In genomic region chr12:78305808-78306207, GRCh38 we compare ENCODE assay signal across 34 cellular contexts.
DNase-seq lines count a peak whose midpoint lies in the region; ATAC-seq, FAIRE-seq and TF ChIP-seq lines count a peak whose summit lies in the region.
"Had no signal": no experiment of that assay in that cellular context is flagged by ENCODE, and none has a peak within 500 bp of the region (broad histone marks: within the 10 kb centered on the region; RNA-seq: fewer than 3 reads in every experiment).

No MANE protein-coding gene starts in this region.

- no peaks in the 10 kb centered on the region for H3K9me2 ChIP-seq in PC-3 (replicated peaks; ENCODE audit: low read length)
- H3K9me2 ChIP-seq in PC-9 (ENCODE audit: insufficient read depth), result no peaks in the 10 kb centered on the region

- H4K8ac ChIP-seq in trophoblast cell (ENCODE audit: low read depth, low read length), result no peak overlapping the region

- H2BK5ac ChIP-seq in trophoblast cell (ENCODE audit: low read depth, low read length, poor library complexity), result no peak overlapping the region

- H2AFZ ChIP-seq in PC-3 (ENCODE audit: low read length), result no peak overlapping the region
- peak overlapping the region; percentile 61; the same call in 1 of the 2 replicates for H2AFZ ChIP-seq in PC-9
- H2AFZ ChIP-seq in trophoblast cell (ENCODE audit: insufficient read depth, low read length, poor library complexity), result no peak overlapping the region

- no peak overlapping the region for H2BK120ac ChIP-seq in trophoblast cell (ENCODE audit: insufficient read depth, low read length, poor library complexity)

- H3K23ac ChIP-seq in trophoblast cell (ENCODE audit: low read length), result no peak overlapping the region

- BruUV-seq in PC-3 (replicated peaks; lab: Mats Ljungman, UMichigan) (no TSS peak), PC-9 (replicated peaks; lab: Mats Ljungman, UMichigan) (no TSS peak)

- H3K9me3 ChIP-seq in PC-3 (ENCODE audit: low read length) (no peaks in the 10 kb centered on the region), PC-9 (ENCODE audit: insufficient read depth, low read depth) (no peaks in the 10 kb centered on the region; the same call in 1 of the 2 replicates), trophoblast cell (ENCODE audit: insufficient read depth, low read depth, low read length) (no peaks in the 10 kb centered on the region)
- H3K9me3 ChIP-seq: A549; BLaER1; BLaER1 treated with 17β-estradiol and CSF1 and Interleukin-3, amounts not matched to agents 10 nM and 100 nM; Caco-2 had no signal

- H3K4ac ChIP-seq in trophoblast cell (ENCODE audit: low read depth, low read length), result no peak overlapping the region

- CTCF ChIA-PET in PC-3 (lab: Charles Lee) (no interaction called here), PC-9 (lab: Charles Lee) (no interaction called here)

- H3K4me3 ChIP-seq in PC-3 (ENCODE audit: low read length), result no peak overlapping the region
- no peak overlapping the region for H3K4me3 ChIP-seq in PC-9
- no peak overlapping the region for H3K4me3 ChIP-seq in trophoblast cell (ENCODE audit: low read depth, low read length)
- H3K4me3 ChIP-seq: A549; BLaER1; BLaER1 treated with 17β-estradiol and CSF1 and Interleukin-3, amounts not matched to agents 10 nM and 100 nM had no signal

- H3K14ac ChIP-seq in trophoblast cell (ENCODE audit: low read length), result no peak overlapping the region

- H3K18ac ChIP-seq in trophoblast cell (ENCODE audit: low read length), result no peak overlapping the region

- H2AK5ac ChIP-seq in trophoblast cell (ENCODE audit: low read length), result no peak overlapping the region

- H3K36me3 ChIP-seq in PC-3 (ENCODE audit: low read depth, low read length), result no peaks in the 10 kb centered on the region
- no peaks in the 10 kb centered on the region for H3K36me3 ChIP-seq in PC-9 (ENCODE audit: low read depth)
- H3K36me3 ChIP-seq in trophoblast cell (ENCODE audit: control insufficient read depth in 1 of 2, insufficient read depth in 2 of 2, low read length in 2 of 2), result no peaks in the 10 kb centered on the region
- H3K36me3 ChIP-seq: BE2C; BLaER1; BLaER1 treated with 17β-estradiol and CSF1 and Interleukin-3, amounts not matched to agents 10 nM and 100 nM had no signal

- H4K20me1 ChIP-seq in PC-3 (ENCODE audit: low read length) (no peaks in the 10 kb centered on the region), PC-9 (ENCODE audit: insufficient read depth) (no peaks in the 10 kb centered on the region)
- H4K20me1 ChIP-seq: BLaER1; BLaER1 treated with 17β-estradiol and CSF1 and Interleukin-3, amounts not matched to agents 10 nM and 100 nM had no signal

- H3K27me3 ChIP-seq in PC-3 (ENCODE audit: low read length), result no peaks in the 10 kb centered on the region
- no peaks in the 10 kb centered on the region for H3K27me3 ChIP-seq in PC-9 (ENCODE audit: insufficient read depth, low read depth)
- no peaks in the 10 kb centered on the region for H3K27me3 ChIP-seq in trophoblast cell (ENCODE audit: insufficient read depth, low read length)
- H3K27me3 ChIP-seq: BLaER1; BLaER1 treated with 17β-estradiol and CSF1 and Interleukin-3, amounts not matched to agents 10 nM and 100 nM had no signal

- no peak overlapping the region for H2BK12ac ChIP-seq in trophoblast cell (ENCODE audit: low read length)

- H4K12ac ChIP-seq in trophoblast cell (ENCODE audit: low read depth, low read length), result no peak overlapping the region

- H3F3A ChIP-seq in PC-3 (ENCODE audit: low read length, unreplicated experiment) (no peaks in the 10 kb centered on the region), PC-9 (ENCODE audit: insufficient read depth, low read depth) (no peaks in the 10 kb centered on the region)

- H3K9ac ChIP-seq in PC-3 (ENCODE audit: low read length) (peak overlapping the region; percentile 9; the same call in 1 of the 2 replicates), trophoblast cell (ENCODE audit: low read length) (no peak overlapping the region)
- H3K9ac ChIP-seq: BLaER1; BLaER1 treated with 17β-estradiol and CSF1 and Interleukin-3, amounts not matched to agents 10 nM and 100 nM had no signal

- POLR2A ChIA-PET in PC-3 (lab: Charles Lee; ENCODE audit: unreplicated experiment) (no interaction called here), PC-9 (lab: Charles Lee; ENCODE audit: unreplicated experiment) (no interaction called here)

- intact Hi-C loops in PC-3 (cut with micrococcal nuclease), result loop anchor here (1.0 to 5.0 kb wide), 2 partner anchors 94 to 123 kb away; no protein-coding TSS in a partner anchor
- intact Hi-C loops in PC-9 (cut with micrococcal nuclease; ENCODE audit: unreplicated experiment), result no loop called here
- intact Hi-C loops in left colon (cut with DNase I, micrococcal nuclease), result no loop called here

- no peak for TF ChIP-seq CTCF in PC-3 (conservative IDR thresholded peaks at IDR 0.05; ENCODE audit: low read depth, low read length)
- no peak for TF ChIP-seq CTCF in PC-9 (conservative IDR thresholded peaks at IDR 0.05)

- FAIRE-seq in H54 (lab: Jason Lieb, UNC), result peak; percentile 6
- FAIRE-seq: A204.1, A549, D721Med had no signal

- H3K4me2 ChIP-seq in PC-3 (ENCODE audit: low read length) (peak overlapping the region; percentile 46), PC-9 (no peak overlapping the region), trophoblast cell (ENCODE audit: low read length) (no peak overlapping the region)
- H3K4me2 ChIP-seq: A549; BLaER1; BLaER1 treated with 17β-estradiol and CSF1 and Interleukin-3, amounts not matched to agents 10 nM and 100 nM had no signal

- no peaks in the 10 kb centered on the region for H3K79me1 ChIP-seq in trophoblast cell (ENCODE audit: low read length)

- H4K91ac ChIP-seq in trophoblast cell (ENCODE audit: low read depth, low read length), result no peak overlapping the region

- H3K27ac ChIP-seq in PC-3 (ENCODE audit: low read length) (peak overlapping the region; percentile 83), PC-9 (no peak overlapping the region), trophoblast cell (ENCODE audit: low read depth, low read length) (no peak overlapping the region)
- H3K27ac ChIP-seq: 22Rv1; A549; BLaER1; BLaER1 treated with 17β-estradiol and CSF1 and Interleukin-3, amounts not matched to agents 10 nM and 100 nM; C4-2B had no signal

- peaks cover 30% of the 10 kb centered on the region for H3K4me1 ChIP-seq in PC-3 (ENCODE audit: insufficient read depth, low read length)
- H3K4me1 ChIP-seq in PC-9 (replicated peaks; ENCODE audit: insufficient read depth), result no peaks in the 10 kb centered on the region; the same call in 1 of the 2 replicates
- no peaks in the 10 kb centered on the region for H3K4me1 ChIP-seq in trophoblast cell (ENCODE audit: control insufficient read depth in 1 of 2, insufficient read depth in 2 of 2, low read length in 2 of 2)
- H3K4me1 ChIP-seq: A549; BE2C; BLaER1; BLaER1 treated with 17β-estradiol and CSF1 and Interleukin-3, amounts not matched to agents 10 nM and 100 nM; Caco-2 had no signal

- DNase-seq in H54 (ENCODE audit: insufficient read length, low spot score) (no peak), PC-3 (peak; percentile 54), PC-9 (no peak), trophoblast cell (peak; percentile 1 to 55), iPS-NIHi11 (ENCODE audit: low spot score) (no peak), NCI-H510A (lab: John Stamatoyannopoulos, UW) (no peak), left colon (no peak)
- DNase-seq: 8988T; ACHN; AML-193; BE2C; C1 segment of cervical spinal cord; Caco-2; Calu3; CD4-positive, alpha-beta memory T cell; CD4-positive, alpha-beta T cell; CD4-positive, CD25-positive, alpha-beta regulatory T cell; CD8-positive, alpha-beta memory T cell; CD8-positive, alpha-beta T cell; COR-L47; DMS 273 treated with DMSO at 0.1 percent for 48 hours; DMS153; DMS53; DMS79; DMS79 treated with DMSO at 0.1 percent for 48 hours; DND-41 had no signal

- peak; percentile 50 for ATAC-seq in PC-3
- ATAC-seq in GM19452 (IDR thresholded peaks at IDR 0.05; ENCODE audit: unreplicated experiment), result no peak
- ATAC-seq in left colon, result no peak
- ATAC-seq: A549; CD8-positive, alpha-beta T cell had no signal

- no peak for TF ChIP-seq POLR2A in H54 (IDR thresholded peaks at IDR 0.05; ENCODE audit: low read depth, low read length)

- H3K79me2 ChIP-seq in PC-3 (ENCODE audit: low read length), result no peaks in the 10 kb centered on the region
- H3K79me2 ChIP-seq in PC-9 (ENCODE audit: low read depth), result no peaks in the 10 kb centered on the region
- no peaks in the 10 kb centered on the region for H3K79me2 ChIP-seq in trophoblast cell (ENCODE audit: control insufficient read depth, insufficient read depth, low read length, poor library complexity)

- WGBS in trophoblast cell (ENCODE audit: extremely low coverage, insufficient coverage, insufficient read length), result no CpG with 5 or more reads among the region's 1 CpG

Comparison
In these comparisons a context has a peak if more than half of its experiments do, and no peak if none do; other contexts are left out.
1. DNase-seq: peak in PC-3 (single experiment) and trophoblast cell (2 of 2); none in H54 (single experiment), PC-9 (0 of 2), iPS-NIHi11 (single experiment), NCI-H510A (single experiment) and left colon (0 of 2).